Comparison of ENCODE assay signal across 10 cellular contexts in genomic region chr3:47227678-47228077, GRCh38. TPM values are rescaled to one million over a fixed set of nuclear protein-coding genes. Genes with fewer than 3 reads are reported as not detected.
DNase-seq lines count a peak whose midpoint lies in the region; ATAC-seq and TF ChIP-seq lines count a peak whose summit lies in the region.
"Had no signal": no experiment of that assay in that cellular context is flagged by ENCODE, and none has a peak within 500 bp of the region (broad histone marks: within the 10 kb centered on the region; RNA-seq: fewer than 3 reads in every experiment).

No MANE protein-coding gene starts in this region.

- POLR2A ChIA-PET in activated CD4-positive, alpha-beta T cell treated with anti-CD3 and anti-CD28 coated beads for 36 hours (lab: Charles Lee), result no interaction called here

- CTCF ChIA-PET in activated CD4-positive, alpha-beta T cell treated with anti-CD3 and anti-CD28 coated beads for 36 hours (lab: Charles Lee), result interaction anchor here (0.6 kb wide), 1 partner anchor 27 kb away, joined by 3 read pairs; no protein-coding TSS in a partner anchor

- H3K9me3 Mint-ChIP-seq in activated CD4-positive, alpha-beta T cell treated with anti-CD3 and anti-CD28 coated beads for 36 hours (ENCODE audit: low read depth), result no peaks in the 10 kb centered on the region
- H3K9me3 Mint-ChIP-seq in nephron progenitor cell, result no peaks in the 10 kb centered on the region
- H3K9me3 Mint-ChIP-seq: T-helper 2 cell treated with Interferon-gamma antibody and Interleukin-4, amounts not matched to agents 5 μg/mL and 100 μg/mL, for 36 hours had no signal

- peaks cover 5% of the 10 kb centered on the region for H3K4me1 ChIP-seq in testis

- H3K27me3 ChIP-seq in testis, result no peaks in the 10 kb centered on the region

- WGBS in testis, 2 donors, result 50 to 53% methylated on average over 7 of the region's 7 CpGs

- H3K4me1 Mint-ChIP-seq in activated CD4-positive, alpha-beta T cell treated with anti-CD3 and anti-CD28 coated beads for 36 hours, result no peaks in the 10 kb centered on the region
- H3K4me1 Mint-ChIP-seq in nephron progenitor cell, result peaks cover 11% of the 10 kb centered on the region

- H3K4me3 ChIP-seq in coronary artery (peak overlapping the region; percentile 39), testis (no peak overlapping the region)

- no peaks in the 10 kb centered on the region for H3K36me3 Mint-ChIP-seq in activated CD4-positive, alpha-beta T cell treated with anti-CD3 and anti-CD28 coated beads for 36 hours (ENCODE audit: low read depth)
- peaks cover 4% of the 10 kb centered on the region for H3K36me3 Mint-ChIP-seq in nephron progenitor cell (ENCODE audit: low read depth)

- ATAC-seq in GM19438 (IDR thresholded peaks at IDR 0.05; ENCODE audit: low read depth, unreplicated experiment) (peak; percentile 56), HG03135 (IDR thresholded peaks at IDR 0.05; ENCODE audit: unreplicated experiment) (peak; percentile 55)
- no peak for ATAC-seq in activated CD4-positive, alpha-beta T cell treated with anti-CD3 and anti-CD28 coated beads for 36 hours

- DNase-seq in coronary artery (ENCODE audit: low spot score), result no peak
- DNase-seq in testis, result peak; percentile 22
- no peak for DNase-seq in activated CD4-positive, alpha-beta T cell treated with anti-CD3 and anti-CD28 coated beads for 36 hours
- no peak for DNase-seq in nephron progenitor cell
- DNase-seq in SHP77 (lab: John Stamatoyannopoulos, UW), result no peak
- DNase-seq: occipital lobe had no signal

- peak overlapping the region in 1 of 2 donors; percentile 4 for H3K27ac ChIP-seq in coronary artery
- no peak overlapping the region for H3K27ac ChIP-seq in testis
- H3K27ac ChIP-seq: KMS-11 had no signal

- TF ChIP-seq POLR2A in testis (IDR thresholded peaks at IDR 0.05), result no peak

- no peaks in the 10 kb centered on the region for H3K36me3 ChIP-seq in testis (ENCODE audit: low read depth, missing control alignments)

- no peak overlapping the region for H3K4me3 Mint-ChIP-seq in activated CD4-positive, alpha-beta T cell treated with anti-CD3 and anti-CD28 coated beads for 36 hours
- H3K4me3 Mint-ChIP-seq in nephron progenitor cell, result no peak overlapping the region
- H3K4me3 Mint-ChIP-seq: T-helper 2 cell treated with Interferon-gamma antibody and Interleukin-4, amounts not matched to agents 5 μg/mL and 100 μg/mL, for 36 hours had no signal

- TF ChIP-seq CTCF in coronary artery (IDR thresholded peaks at IDR 0.05) (no peak), testis (IDR thresholded peaks at IDR 0.05) (no peak), nephron progenitor cell (IDR thresholded peaks at IDR 0.05) (no peak)

- intact Hi-C loops in testis (cut with DNase I; ENCODE audit: low total_unique reads), result no loop called here
- intact Hi-C loops in activated CD4-positive, alpha-beta T cell treated with anti-CD3 and anti-CD28 coated beads for 36 hours (cut with DNase I, micrococcal nuclease), result no loop called here

- H3K27me3 Mint-ChIP-seq in activated CD4-positive, alpha-beta T cell treated with anti-CD3 and anti-CD28 coated beads for 36 hours, result no peaks in the 10 kb centered on the region
- H3K27me3 Mint-ChIP-seq in nephron progenitor cell (ENCODE audit: low read depth, poor library complexity), result peaks cover 4% of the 10 kb centered on the region

- no peaks in the 10 kb centered on the region for H3K9me3 ChIP-seq in testis

- no peak overlapping the region for H3K27ac Mint-ChIP-seq in activated CD4-positive, alpha-beta T cell treated with anti-CD3 and anti-CD28 coated beads for 36 hours
- no peak overlapping the region for H3K27ac Mint-ChIP-seq in nephron progenitor cell
- H3K27ac Mint-ChIP-seq: T-helper 2 cell treated with Interferon-gamma antibody and Interleukin-4, amounts not matched to agents 5 μg/mL and 100 μg/mL, for 36 hours had no signal

RNA-seq across cellular contexts. Expression of gene KIF9, which starts 54.9 kb away (rescaled TPM):
- total RNA-seq in testis, result 10 to 100 TPM; 37.2 to 53.0 TPM
- 115 TPM for polyA plus RNA-seq in testis (ENCODE audit: insufficient read depth, low read depth, low replicate concordance)
- total RNA-seq in activated CD4-positive, alpha-beta T cell treated with anti-CD3 and anti-CD28 coated beads for 36 hours, result 1 to 10 TPM; 2.7 to 5.3 TPM

RNA-seq across cellular contexts. Expression of gene KLHL18, which starts 55.1 kb away (rescaled TPM):
- total RNA-seq in testis, result 10 to 100 TPM; 24.7 to 26.2 TPM
- polyA plus RNA-seq in testis (ENCODE audit: insufficient read depth, low read depth, low replicate concordance), result 17.6 TPM
- 10 to 100 TPM; 19.0 to 22.4 TPM for total RNA-seq in activated CD4-positive, alpha-beta T cell treated with anti-CD3 and anti-CD28 coated beads for 36 hours

Comparison
In these comparisons a context has a peak if more than half of its experiments do, and no peak if none do; other contexts are left out.
1. RNA of gene KIF9, which starts 54.9 kb away (total RNA-seq): 37.2 to 53.0 TPM in testis; 2.7 to 5.3 TPM in activated CD4-positive, alpha-beta T cell treated with anti-CD3 and anti-CD28 coated beads for 36 hours; every median in the first group is over 4 times any median in the second.